Comparison of ENCODE assay signal across 1 cellular context in genomic region chr9:34458013-34458966, GRCh38.
TF ChIP-seq lines count a peak whose summit lies in the region.

TSS of gene DNAI1 (plus strand) at chr9:34458805. CDS start at chr9:34459006, 201 bp downstream.
A gene with protein sequence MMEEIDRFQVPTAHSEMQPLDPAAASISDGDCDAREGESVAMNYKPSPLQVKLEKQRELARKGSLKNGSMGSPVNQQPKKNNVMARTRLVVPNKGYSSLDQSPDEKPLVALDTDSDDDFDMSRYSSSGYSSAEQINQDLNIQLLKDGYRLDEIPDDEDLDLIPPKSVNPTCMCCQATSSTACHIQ (minus strand): TSS chr9:34458570. CDS start chr9:34458263, 307 bp downstream.

TF ChIP-seq in HepG2, 621 proteins besides CTCF, POLR2A, EP300 and RAD21 (continued from another document and continues in another):
- TF ChIP-seq, protein P1, sequence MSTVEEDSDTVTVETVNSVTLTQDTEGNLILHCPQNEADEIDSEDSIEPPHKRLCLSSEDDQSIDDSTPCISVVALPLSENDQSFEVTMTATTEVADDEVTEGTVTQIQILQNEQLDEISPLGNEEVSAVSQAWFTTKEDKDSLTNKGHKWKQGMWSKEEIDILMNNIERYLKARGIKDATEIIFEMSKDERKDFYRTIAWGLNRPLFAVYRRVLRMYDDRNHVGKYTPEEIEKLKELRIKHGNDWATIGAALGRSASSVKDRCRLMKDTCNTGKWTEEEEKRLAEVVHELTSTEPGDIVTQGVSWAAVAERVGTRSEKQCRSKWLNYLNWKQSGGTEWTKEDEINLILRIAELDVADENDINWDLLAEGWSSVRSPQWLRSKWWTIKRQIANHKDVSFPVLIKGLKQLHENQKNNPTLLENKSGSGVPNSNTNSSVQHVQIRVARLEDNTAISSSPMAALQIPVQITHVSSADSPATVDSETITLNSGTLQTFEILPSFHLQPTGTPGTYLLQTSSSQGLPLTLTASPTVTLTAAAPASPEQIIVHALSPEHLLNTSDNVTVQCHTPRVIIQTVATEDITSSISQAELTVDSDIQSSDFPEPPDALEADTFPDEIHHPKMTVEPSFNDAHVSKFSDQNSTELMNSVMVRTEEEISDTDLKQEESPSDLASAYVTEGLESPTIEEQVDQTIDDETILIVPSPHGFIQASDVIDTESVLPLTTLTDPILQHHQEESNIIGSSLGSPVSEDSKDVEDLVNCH (CRISPR knock-in tag; IDR thresholded peaks at IDR 0.05), result no peak
- no peak for TF ChIP-seq RCOR2 (CRISPR knock-in tag; IDR thresholded peaks at IDR 0.05)
- TF ChIP-seq SIN3B (IDR thresholded peaks at IDR 0.05; ENCODE audit: low read length), result no peak
- no peak for TF ChIP-seq ZNF75D (CRISPR knock-in tag; IDR thresholded peaks at IDR 0.05; ENCODE audit: borderline replicate concordance)
- TF ChIP-seq ZNF44 (CRISPR knock-in tag; IDR thresholded peaks at IDR 0.05), result no peak
- TF ChIP-seq ONECUT2 (CRISPR knock-in tag; IDR thresholded peaks at IDR 0.05), result no peak
- TF ChIP-seq FOSL1 (CRISPR knock-in tag; IDR thresholded peaks at IDR 0.05; ENCODE audit: borderline replicate concordance), result no peak
- TF ChIP-seq ZNF7 (CRISPR knock-in tag; IDR thresholded peaks at IDR 0.05), result no peak
- 0 out of 2 replicates have a peak, but pooled peaks have one; percentile 5 for TF ChIP-seq DMAP1 (CRISPR knock-in tag; IDR thresholded peaks at IDR 0.05)
- no peak for TF ChIP-seq FLYWCH1 (CRISPR knock-in tag; IDR thresholded peaks at IDR 0.05)
- TF ChIP-seq ZNF101 (CRISPR knock-in tag; IDR thresholded peaks at IDR 0.05; ENCODE audit: borderline replicate concordance, low read depth), result no peak
- no peak for TF ChIP-seq NBN (conservative IDR thresholded peaks at IDR 0.05)
- TF ChIP-seq TEAD3 (CRISPR knock-in tag; optimal IDR thresholded peaks at IDR 0.05; ENCODE audit: borderline replicate concordance), result peak; percentile 9
- TF ChIP-seq ZNF274 (CRISPR knock-in tag; IDR thresholded peaks at IDR 0.05), result peak; percentile 31; the same call in 1 of the 2 replicates
- TF ChIP-seq ZSCAN31 (CRISPR knock-in tag; IDR thresholded peaks at IDR 0.05; ENCODE audit: low read depth), result no peak
- no peak for TF ChIP-seq NONO (IDR thresholded peaks at IDR 0.05)
- TF ChIP-seq NONO (CRISPR knock-in tag; conservative IDR thresholded peaks at IDR 0.05), result no peak
- TF ChIP-seq GZF1 (CRISPR knock-in tag; IDR thresholded peaks at IDR 0.05), result no peak
- TF ChIP-seq, protein P2, sequence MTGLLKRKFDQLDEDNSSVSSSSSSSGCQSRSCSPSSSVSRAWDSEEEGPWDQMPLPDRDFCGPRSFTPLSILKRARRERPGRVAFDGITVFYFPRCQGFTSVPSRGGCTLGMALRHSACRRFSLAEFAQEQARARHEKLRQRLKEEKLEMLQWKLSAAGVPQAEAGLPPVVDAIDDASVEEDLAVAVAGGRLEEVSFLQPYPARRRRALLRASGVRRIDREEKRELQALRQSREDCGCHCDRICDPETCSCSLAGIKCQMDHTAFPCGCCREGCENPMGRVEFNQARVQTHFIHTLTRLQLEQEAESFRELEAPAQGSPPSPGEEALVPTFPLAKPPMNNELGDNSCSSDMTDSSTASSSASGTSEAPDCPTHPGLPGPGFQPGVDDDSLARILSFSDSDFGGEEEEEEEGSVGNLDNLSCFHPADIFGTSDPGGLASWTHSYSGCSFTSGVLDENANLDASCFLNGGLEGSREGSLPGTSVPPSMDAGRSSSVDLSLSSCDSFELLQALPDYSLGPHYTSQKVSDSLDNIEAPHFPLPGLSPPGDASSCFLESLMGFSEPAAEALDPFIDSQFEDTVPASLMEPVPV (CRISPR knock-in tag; IDR thresholded peaks at IDR 0.05), result no peak
- TF ChIP-seq HNRNPK (IDR thresholded peaks at IDR 0.05; ENCODE audit: low read depth, low read length, poor library complexity, severe bottlenecking), result no peak
- no peak for TF ChIP-seq ATF7-NPFF (CRISPR knock-in tag; IDR thresholded peaks at IDR 0.05; ENCODE audit: low read depth)
- TF ChIP-seq FOXK2 (IDR thresholded peaks at IDR 0.05), result no peak
- TF ChIP-seq NR2C2 (CRISPR knock-in tag; IDR thresholded peaks at IDR 0.05; ENCODE audit: borderline replicate concordance), result no peak; the same call in 1 of the 2 replicates
- TF ChIP-seq BRF2 (CRISPR knock-in tag; IDR thresholded peaks at IDR 0.05), result no peak
- TF ChIP-seq MIXL1 (CRISPR knock-in tag; IDR thresholded peaks at IDR 0.05), result no peak
- TF ChIP-seq ZFP90 (CRISPR knock-in tag; IDR thresholded peaks at IDR 0.05; ENCODE audit: borderline replicate concordance), result no peak
- peak; percentile 96 for TF ChIP-seq SP4 (CRISPR knock-in tag; IDR thresholded peaks at IDR 0.05)
- TF ChIP-seq ZNF773 (CRISPR knock-in tag; IDR thresholded peaks at IDR 0.05; ENCODE audit: borderline replicate concordance), result no peak
- no peak for TF ChIP-seq ZNF703 (CRISPR knock-in tag; IDR thresholded peaks at IDR 0.05; ENCODE audit: borderline replicate concordance)
- no peak for TF ChIP-seq FOXA3 (CRISPR knock-in tag; IDR thresholded peaks at IDR 0.05)
- no peak for TF ChIP-seq ZNF17 (CRISPR knock-in tag; IDR thresholded peaks at IDR 0.05)
- TF ChIP-seq DR1 (CRISPR knock-in tag; IDR thresholded peaks at IDR 0.05), result peak; percentile 45; the same call in 1 of the 2 replicates
- TF ChIP-seq POLR2AphosphoS5 (IDR thresholded peaks at IDR 0.05; ENCODE audit: low read depth, low read length), result peak; percentile 40; the same call in 1 of the 2 replicates
- TF ChIP-seq, protein P3, sequence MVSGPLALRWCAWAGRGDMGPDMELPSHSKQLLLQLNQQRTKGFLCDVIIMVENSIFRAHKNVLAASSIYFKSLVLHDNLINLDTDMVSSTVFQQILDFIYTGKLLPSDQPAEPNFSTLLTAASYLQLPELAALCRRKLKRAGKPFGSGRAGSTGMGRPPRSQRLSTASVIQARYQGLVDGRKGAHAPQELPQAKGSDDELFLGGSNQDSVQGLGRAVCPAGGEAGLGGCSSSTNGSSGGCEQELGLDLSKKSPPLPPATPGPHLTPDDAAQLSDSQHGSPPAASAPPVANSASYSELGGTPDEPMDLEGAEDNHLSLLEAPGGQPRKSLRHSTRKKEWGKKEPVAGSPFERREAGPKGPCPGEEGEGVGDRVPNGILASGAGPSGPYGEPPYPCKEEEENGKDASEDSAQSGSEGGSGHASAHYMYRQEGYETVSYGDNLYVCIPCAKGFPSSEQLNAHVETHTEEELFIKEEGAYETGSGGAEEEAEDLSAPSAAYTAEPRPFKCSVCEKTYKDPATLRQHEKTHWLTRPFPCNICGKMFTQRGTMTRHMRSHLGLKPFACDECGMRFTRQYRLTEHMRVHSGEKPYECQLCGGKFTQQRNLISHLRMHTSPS (CRISPR knock-in tag; IDR thresholded peaks at IDR 0.05; ENCODE audit: low read depth), result no peak
- TF ChIP-seq MAF1 (CRISPR knock-in tag; IDR thresholded peaks at IDR 0.05; ENCODE audit: borderline replicate concordance), result no peak
- TF ChIP-seq, protein P4, sequence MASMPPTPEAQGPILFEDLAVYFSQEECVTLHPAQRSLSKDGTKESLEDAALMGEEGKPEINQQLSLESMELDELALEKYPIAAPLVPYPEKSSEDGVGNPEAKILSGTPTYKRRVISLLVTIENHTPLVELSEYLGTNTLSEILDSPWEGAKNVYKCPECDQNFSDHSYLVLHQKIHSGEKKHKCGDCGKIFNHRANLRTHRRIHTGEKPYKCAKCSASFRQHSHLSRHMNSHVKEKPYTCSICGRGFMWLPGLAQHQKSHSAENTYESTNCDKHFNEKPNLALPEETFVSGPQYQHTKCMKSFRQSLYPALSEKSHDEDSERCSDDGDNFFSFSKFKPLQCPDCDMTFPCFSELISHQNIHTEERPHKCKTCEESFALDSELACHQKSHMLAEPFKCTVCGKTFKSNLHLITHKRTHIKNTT (CRISPR knock-in tag; IDR thresholded peaks at IDR 0.05), result no peak
- no peak for TF ChIP-seq ZNF780A (CRISPR knock-in tag; IDR thresholded peaks at IDR 0.05)
- TF ChIP-seq HDAC2 (CRISPR knock-in tag; IDR thresholded peaks at IDR 0.05), result no peak
- TF ChIP-seq GTF2F1 (IDR thresholded peaks at IDR 0.05; ENCODE audit: low read length), result no peak
- no peak for TF ChIP-seq ZSCAN25 (CRISPR knock-in tag; IDR thresholded peaks at IDR 0.05)
- TF ChIP-seq ZNF367 (CRISPR knock-in tag; IDR thresholded peaks at IDR 0.05; ENCODE audit: borderline replicate concordance), result no peak
- no peak for TF ChIP-seq ZFP36 (IDR thresholded peaks at IDR 0.05; ENCODE audit: borderline replicate concordance, low read depth, low read length, partially characterized antibody)
- no peak for TF ChIP-seq CBFB (CRISPR knock-in tag; IDR thresholded peaks at IDR 0.05)
- 0 out of 2 replicates have a peak, but pooled peaks have one; percentile 56 for TF ChIP-seq KMT2B (CRISPR knock-in tag; IDR thresholded peaks at IDR 0.05)
- TF ChIP-seq ZNF883 (CRISPR knock-in tag; IDR thresholded peaks at IDR 0.05; ENCODE audit: not compliant biosample characterization), result peak; percentile 26
- no peak for TF ChIP-seq CAMTA2 (CRISPR knock-in tag; IDR thresholded peaks at IDR 0.05; ENCODE audit: borderline replicate concordance)
- no peak for TF ChIP-seq ZFP36L1 (CRISPR knock-in tag; IDR thresholded peaks at IDR 0.05)
- TF ChIP-seq, protein P5, sequence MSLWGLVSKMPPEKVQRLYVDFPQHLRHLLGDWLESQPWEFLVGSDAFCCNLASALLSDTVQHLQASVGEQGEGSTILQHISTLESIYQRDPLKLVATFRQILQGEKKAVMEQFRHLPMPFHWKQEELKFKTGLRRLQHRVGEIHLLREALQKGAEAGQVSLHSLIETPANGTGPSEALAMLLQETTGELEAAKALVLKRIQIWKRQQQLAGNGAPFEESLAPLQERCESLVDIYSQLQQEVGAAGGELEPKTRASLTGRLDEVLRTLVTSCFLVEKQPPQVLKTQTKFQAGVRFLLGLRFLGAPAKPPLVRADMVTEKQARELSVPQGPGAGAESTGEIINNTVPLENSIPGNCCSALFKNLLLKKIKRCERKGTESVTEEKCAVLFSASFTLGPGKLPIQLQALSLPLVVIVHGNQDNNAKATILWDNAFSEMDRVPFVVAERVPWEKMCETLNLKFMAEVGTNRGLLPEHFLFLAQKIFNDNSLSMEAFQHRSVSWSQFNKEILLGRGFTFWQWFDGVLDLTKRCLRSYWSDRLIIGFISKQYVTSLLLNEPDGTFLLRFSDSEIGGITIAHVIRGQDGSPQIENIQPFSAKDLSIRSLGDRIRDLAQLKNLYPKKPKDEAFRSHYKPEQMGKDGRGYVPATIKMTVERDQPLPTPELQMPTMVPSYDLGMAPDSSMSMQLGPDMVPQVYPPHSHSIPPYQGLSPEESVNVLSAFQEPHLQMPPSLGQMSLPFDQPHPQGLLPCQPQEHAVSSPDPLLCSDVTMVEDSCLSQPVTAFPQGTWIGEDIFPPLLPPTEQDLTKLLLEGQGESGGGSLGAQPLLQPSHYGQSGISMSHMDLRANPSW (CRISPR knock-in tag; IDR thresholded peaks at IDR 0.05; ENCODE audit: borderline replicate concordance), result no peak
- no peak for TF ChIP-seq ZNF556 (CRISPR knock-in tag; IDR thresholded peaks at IDR 0.05; ENCODE audit: borderline replicate concordance)
- no peak for TF ChIP-seq ZNF619 (CRISPR knock-in tag; IDR thresholded peaks at IDR 0.05)
- TF ChIP-seq, protein P6, sequence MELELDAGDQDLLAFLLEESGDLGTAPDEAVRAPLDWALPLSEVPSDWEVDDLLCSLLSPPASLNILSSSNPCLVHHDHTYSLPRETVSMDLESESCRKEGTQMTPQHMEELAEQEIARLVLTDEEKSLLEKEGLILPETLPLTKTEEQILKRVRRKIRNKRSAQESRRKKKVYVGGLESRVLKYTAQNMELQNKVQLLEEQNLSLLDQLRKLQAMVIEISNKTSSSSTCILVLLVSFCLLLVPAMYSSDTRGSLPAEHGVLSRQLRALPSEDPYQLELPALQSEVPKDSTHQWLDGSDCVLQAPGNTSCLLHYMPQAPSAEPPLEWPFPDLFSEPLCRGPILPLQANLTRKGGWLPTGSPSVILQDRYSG (CRISPR knock-in tag; IDR thresholded peaks at IDR 0.05), result no peak
- no peak for TF ChIP-seq RELA (CRISPR knock-in tag; IDR thresholded peaks at IDR 0.05)
- no peak for TF ChIP-seq ZC3H13 (CRISPR knock-in tag; IDR thresholded peaks at IDR 0.05)
- 0 out of 2 replicates have a peak, but pooled peaks have one; percentile 11 for TF ChIP-seq RXRB (CRISPR knock-in tag; IDR thresholded peaks at IDR 0.05; ENCODE audit: borderline replicate concordance)
- no peak for TF ChIP-seq ZBTB46 (CRISPR knock-in tag; IDR thresholded peaks at IDR 0.05; ENCODE audit: borderline replicate concordance)
- TF ChIP-seq ZNF598 (CRISPR knock-in tag; IDR thresholded peaks at IDR 0.05; ENCODE audit: borderline replicate concordance), result no peak
- no peak for TF ChIP-seq ZNF282 (IDR thresholded peaks at IDR 0.05; ENCODE audit: partially characterized antibody)
- no peak for TF ChIP-seq ZNF644 (CRISPR knock-in tag; IDR thresholded peaks at IDR 0.05; ENCODE audit: low read depth)
- TF ChIP-seq, protein P7, sequence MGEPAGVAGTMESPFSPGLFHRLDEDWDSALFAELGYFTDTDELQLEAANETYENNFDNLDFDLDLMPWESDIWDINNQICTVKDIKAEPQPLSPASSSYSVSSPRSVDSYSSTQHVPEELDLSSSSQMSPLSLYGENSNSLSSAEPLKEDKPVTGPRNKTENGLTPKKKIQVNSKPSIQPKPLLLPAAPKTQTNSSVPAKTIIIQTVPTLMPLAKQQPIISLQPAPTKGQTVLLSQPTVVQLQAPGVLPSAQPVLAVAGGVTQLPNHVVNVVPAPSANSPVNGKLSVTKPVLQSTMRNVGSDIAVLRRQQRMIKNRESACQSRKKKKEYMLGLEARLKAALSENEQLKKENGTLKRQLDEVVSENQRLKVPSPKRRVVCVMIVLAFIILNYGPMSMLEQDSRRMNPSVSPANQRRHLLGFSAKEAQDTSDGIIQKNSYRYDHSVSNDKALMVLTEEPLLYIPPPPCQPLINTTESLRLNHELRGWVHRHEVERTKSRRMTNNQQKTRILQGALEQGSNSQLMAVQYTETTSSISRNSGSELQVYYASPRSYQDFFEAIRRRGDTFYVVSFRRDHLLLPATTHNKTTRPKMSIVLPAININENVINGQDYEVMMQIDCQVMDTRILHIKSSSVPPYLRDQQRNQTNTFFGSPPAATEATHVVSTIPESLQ (CRISPR knock-in tag; conservative IDR thresholded peaks at IDR 0.05), result no peak
- 0 out of 2 replicates have a peak, but pooled peaks have one; percentile 44 for TF ChIP-seq ARID2 (CRISPR knock-in tag; IDR thresholded peaks at IDR 0.05; ENCODE audit: borderline replicate concordance)
